In genomic region chr1:29920316-29920715, GRCh38 we compare ENCODE assay signal across 21 cellular contexts.
DNase-seq lines count a peak whose midpoint lies in the region; ATAC-seq, FAIRE-seq and TF ChIP-seq lines count a peak whose summit lies in the region.
"Had no signal": no experiment of that assay in that cellular context is flagged by ENCODE, and none has a peak within 500 bp of the region (broad histone marks: within the 10 kb centered on the region; RNA-seq: fewer than 3 reads in every experiment).

No MANE protein-coding gene starts in this region.

- H3K79me2 ChIP-seq in H1 (ENCODE audit: control insufficient read depth in 1 of 2, insufficient read depth in 2 of 2, low read length in 2 of 2): no peaks in the 10 kb centered on the region

- H3K36me3 Mint-ChIP-seq in T-cell: no peaks in the 10 kb centered on the region
- H3K36me3 Mint-ChIP-seq: CD8-positive, alpha-beta T cell had no signal

- no peak overlapping the region for H3K4me2 ChIP-seq in H1 (ENCODE audit: insufficient read depth in 1 of 2, low read depth in 2 of 2, low read length in 2 of 2)
- H3K4me2 ChIP-seq: BLaER1 treated with 17β-estradiol and CSF1 and Interleukin-3, amounts not matched to agents 10 nM and 100 nM had no signal

- no peak for ATAC-seq in T-cell (replicated peaks in 1 of 4)
- ATAC-seq: CD8-positive, alpha-beta T cell had no signal

- no peak for TF ChIP-seq POLR2A in H1 (IDR thresholded peaks at IDR 0.05; ENCODE audit: control extremely low read depth in 1 of 2, low read depth in 2 of 2, low read length in 2 of 2)

- no peak for TF ChIP-seq RAD21 in H1 (IDR thresholded peaks at IDR 0.05 in 1 of 2, conservative IDR thresholded peaks at IDR 0.05 in 1 of 2; ENCODE audit: low read depth in 2 of 2, low read length in 2 of 2)

- intact Hi-C loops in posterior vena cava (cut with DNase I): no loop called here

- H2AFZ ChIP-seq in H1 (ENCODE audit: low read length): no peak overlapping the region

- H3K18ac ChIP-seq in H1 (ENCODE audit: extremely low read depth, low read length): peak overlapping the region; percentile 43; the same call in 1 of the 2 replicates

- H2AK5ac ChIP-seq in H1 (ENCODE audit: low read depth, low read length): no peak overlapping the region

- no peak overlapping the region for H3K9ac ChIP-seq in H1 (replicated peaks in 1 of 4; ENCODE audit: extremely low read depth in 1 of 4, low read depth in 3 of 4, low read length in 3 of 4)
- H3K9ac ChIP-seq: BLaER1 treated with 17β-estradiol and CSF1 and Interleukin-3, amounts not matched to agents 10 nM and 100 nM had no signal

- H3K27ac ChIP-seq in H1 (ENCODE audit: low read depth, low read length): no peak overlapping the region
- H3K27ac ChIP-seq: BLaER1 treated with 17β-estradiol and CSF1 and Interleukin-3, amounts not matched to agents 10 nM and 100 nM; C4-2B had no signal

- H4K20me1 ChIP-seq in H1 (replicated peaks in 1 of 2; ENCODE audit: control insufficient read depth in 1 of 2, insufficient read depth in 2 of 2, low read length in 2 of 2): no peaks in the 10 kb centered on the region
- H4K20me1 ChIP-seq: BLaER1 treated with 17β-estradiol and CSF1 and Interleukin-3, amounts not matched to agents 10 nM and 100 nM had no signal

- no peaks in the 10 kb centered on the region for H3K79me1 ChIP-seq in H1 (ENCODE audit: low read depth, low read length)

- peak overlapping the region; percentile 94; the same call in 1 of the 2 replicates for H2BK12ac ChIP-seq in H1 (ENCODE audit: low read depth, low read length)

- 84% methylated on average over 9 of the region's 9 CpGs; no CpG with 5 or more reads in 1 of the 2 experiments for WGBS in H1 (ENCODE audit: extremely low coverage in 1 of 2, insufficient coverage in 1 of 2, insufficient read length in 1 of 2, insufficient replicate concordance in 2 of 2, low coverage in 1 of 2, low lambda C conversion rate in 2 of 2, missing lambda C conversion rate in 1 of 2), 2 experiments

- H3K23me2 ChIP-seq in H1 (ENCODE audit: low read depth, low read length): no peaks in the 10 kb centered on the region; the same call in 1 of the 2 replicates

- DNase-seq in H1 (ENCODE audit: low read depth in 1 of 2, low spot score in 2 of 2): no peak
- DNase-seq in posterior vena cava (ENCODE audit: low spot score): peak; percentile 67
- DNase-seq in T-cell: no peak
- no peak for DNase-seq in iPS-NIHi11 (ENCODE audit: low spot score)
- DNase-seq in AG20443 (ENCODE audit: low spot score): no peak
- DNase-seq: 8988T; ACHN; AML-193; Caco-2; Calu3; CD4-positive, alpha-beta T cell; CD8-positive, alpha-beta T cell; DMS79 treated with DMSO at 0.1 percent for 48 hours; GF-D8 had no signal

- no peak overlapping the region for H3K4me3 Mint-ChIP-seq in T-cell
- H3K4me3 Mint-ChIP-seq: B cell; CD4-positive, alpha-beta T cell; CD8-positive, alpha-beta T cell had no signal

- no peaks in the 10 kb centered on the region for H3K36me3 ChIP-seq in H1 (ENCODE audit: control insufficient read depth in 2 of 4, insufficient read depth in 4 of 4, low read length in 3 of 4)
- H3K36me3 ChIP-seq: BLaER1 treated with 17β-estradiol and CSF1 and Interleukin-3, amounts not matched to agents 10 nM and 100 nM had no signal

- H3K23ac ChIP-seq in H1 (ENCODE audit: insufficient read length): no peak overlapping the region

- peaks cover 7 to 12% (median 10%) of the 10 kb centered on the region in 4 experiments for H3K4me1 ChIP-seq in H1 (replicated peaks in 1 of 4; ENCODE audit: control insufficient read depth in 3 of 4, insufficient read depth in 4 of 4, low read length in 3 of 4)
- H3K4me1 ChIP-seq: Caco-2 had no signal

- H3K4me1 Mint-ChIP-seq in T-cell: no peaks in the 10 kb centered on the region
- H3K4me1 Mint-ChIP-seq: B cell had no signal

- H2BK15ac ChIP-seq in H1 (ENCODE audit: low read length): no peak overlapping the region

- no peak overlapping the region; the same call in 1 of the 2 replicates for H4K8ac ChIP-seq in H1 (ENCODE audit: extremely low read depth, insufficient read depth, low read length)

- no peak for TF ChIP-seq EP300 in H1 (IDR thresholded peaks at IDR 0.05; ENCODE audit: borderline replicate concordance in 1 of 2, low read depth in 2 of 2, low read length in 2 of 2)

- peaks cover 14 to 39% of the 10 kb centered on the region in 2 donors for H3K27me3 Mint-ChIP-seq in T-cell

- no peaks in the 10 kb centered on the region for H3K9me3 Mint-ChIP-seq in T-cell
- H3K9me3 Mint-ChIP-seq: CD4-positive, alpha-beta T cell; CD8-positive, alpha-beta T cell had no signal

- FAIRE-seq in H1 (lab: Jason Lieb, UNC): no peak
- FAIRE-seq: A204.1, D721Med, G401.6, GM12891 had no signal

- H3K4me3 ChIP-seq in H1 (ENCODE audit: extremely low read depth in 1 of 4, insufficient read depth in 2 of 4, low read depth in 3 of 4, low read length in 4 of 4): no peak overlapping the region
- H3K4me3 ChIP-seq: BLaER1 treated with 17β-estradiol and CSF1 and Interleukin-3, amounts not matched to agents 10 nM and 100 nM had no signal

- H2BK5ac ChIP-seq in H1 (ENCODE audit: low read depth, low read length): peak overlapping the region; percentile 2; the same call in 1 of the 2 replicates

- H3K14ac ChIP-seq in H1 (ENCODE audit: insufficient read length): no peak overlapping the region

- peak overlapping the region; percentile 92; the same call in 1 of the 2 replicates for H2BK20ac ChIP-seq in H1 (ENCODE audit: low read length)

- H2BK120ac ChIP-seq in H1 (replicated peaks; ENCODE audit: low read depth, low read length): no peak overlapping the region

- no peaks in the 10 kb centered on the region for H3K27me3 ChIP-seq in H1 (replicated peaks in 1 of 4; ENCODE audit: control insufficient read depth in 3 of 4, extremely low read depth in 1 of 4, insufficient read depth in 3 of 4, low read length in 3 of 4)
- H3K27me3 ChIP-seq: BLaER1 treated with 17β-estradiol and CSF1 and Interleukin-3, amounts not matched to agents 10 nM and 100 nM had no signal

- no peaks in the 10 kb centered on the region for H3K9me3 ChIP-seq in H1 (ENCODE audit: insufficient read depth in 2 of 2, low read depth in 1 of 2, low read length in 1 of 2)
- H3K9me3 ChIP-seq: BLaER1 treated with 17β-estradiol and CSF1 and Interleukin-3, amounts not matched to agents 10 nM and 100 nM; Caco-2 had no signal

- CTCF ChIA-PET in H1 (lab: Charles Lee; ENCODE audit: partially characterized antibody) (interaction anchor here (1.0 kb wide), 1 partner anchor 681 kb away, joined by 3 read pairs; no protein-coding TSS in a partner anchor), T-cell (lab: Charles Lee) (no interaction called here)

- H4K91ac ChIP-seq in H1 (replicated peaks; ENCODE audit: insufficient read length, low read length): no peak overlapping the region

- H3K56ac ChIP-seq in H1 (replicated peaks; ENCODE audit: insufficient read length, low read depth, low read length): no peak overlapping the region

- H4K5ac ChIP-seq in H1 (ENCODE audit: insufficient read length, low read depth, low read length): no peak overlapping the region

- POLR2A ChIA-PET in H1 (lab: Charles Lee; ENCODE audit: partially characterized antibody) (no interaction called here), T-cell (lab: Charles Lee) (no interaction called here)

- no peak overlapping the region for H3K4ac ChIP-seq in H1 (replicated peaks; ENCODE audit: insufficient read length, low read depth, low read length)

- H3K27ac Mint-ChIP-seq in T-cell: no peak overlapping the region
- H3K27ac Mint-ChIP-seq: B cell; CD4-positive, alpha-beta T cell; CD8-positive, alpha-beta T cell had no signal

- TF ChIP-seq CTCF in H1 (IDR thresholded peaks at IDR 0.05; ENCODE audit: control extremely low read depth in 1 of 3, insufficient read depth in 1 of 3, low read depth in 1 of 3, low read length in 3 of 3): no peak

TF ChIP-seq in H1, 55 proteins besides CTCF, POLR2A, EP300 and RAD21:
- TF ChIP-seq POLR2AphosphoS5 (IDR thresholded peaks at IDR 0.05; ENCODE audit: low read depth, low read length): no peak
- no peak for TF ChIP-seq CREB1 (IDR thresholded peaks at IDR 0.05)
- TF ChIP-seq SP2 (IDR thresholded peaks at IDR 0.05; ENCODE audit: low read length): no peak
